1 cellular context compared by ENCODE assay signal in genomic region chr6:28816909-28817807, GRCh38.
TF ChIP-seq lines count a peak whose summit lies in the region.

No MANE protein-coding gene starts in this region.

TF ChIP-seq in HEK293, 187 proteins besides CTCF, POLR2A, EP300 and RAD21 (continued from another document):
- no peak for TF ChIP-seq PRDM4 (tag by site-specific recombination; IDR thresholded peaks at IDR 0.05)
- no peak for TF ChIP-seq BCL6B (tag by site-specific recombination; IDR thresholded peaks at IDR 0.05)
- TF ChIP-seq ZNF362 (tag by site-specific recombination; IDR thresholded peaks at IDR 0.05): 0 out of 2 replicates have a peak, but pooled peaks have one; percentile 26
- no peak for TF ChIP-seq ZNF555 (tag by site-specific recombination; conservative IDR thresholded peaks at IDR 0.05)
- TF ChIP-seq TRIM28 (IDR thresholded peaks at IDR 0.05; ENCODE audit: borderline replicate concordance, low read length): peak; percentile 90
